In the genomic region with DNA sequence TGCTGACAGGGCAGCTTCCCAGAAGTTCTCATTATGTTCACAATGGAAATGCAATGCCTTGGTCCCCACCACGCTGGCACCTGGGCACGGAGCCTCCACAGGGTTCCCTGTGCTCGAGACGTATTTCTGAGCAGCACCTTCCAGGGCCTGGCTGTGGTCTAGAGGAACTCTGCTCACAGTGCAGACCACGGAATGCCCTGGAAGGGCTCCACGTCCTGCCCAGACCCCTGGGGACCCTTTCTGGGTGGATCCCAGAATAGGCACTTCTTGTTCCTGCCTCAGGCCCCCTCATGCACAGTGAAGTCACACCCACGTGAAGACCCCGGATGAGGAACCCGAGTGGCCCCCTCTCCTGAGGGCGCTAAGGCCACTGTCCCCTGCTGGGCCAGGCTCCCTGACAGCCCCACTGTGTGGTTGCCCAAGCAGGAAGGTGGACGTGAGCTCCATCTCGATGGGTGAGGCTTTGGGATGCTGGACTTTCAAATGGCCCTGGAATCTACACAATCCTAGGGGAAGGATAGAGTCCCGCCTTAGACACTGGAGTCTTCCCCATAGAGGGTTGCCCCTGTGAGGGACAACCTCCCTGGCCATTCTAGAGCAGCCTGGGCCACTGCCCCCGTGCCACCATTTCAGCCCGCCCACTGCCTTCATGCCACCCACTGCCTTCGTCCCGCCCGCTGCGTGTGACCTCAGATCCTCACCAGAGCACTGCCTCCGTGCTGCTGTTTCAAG, we compare ENCODE assay signal across 24 cellular contexts.
"Had no signal": no experiment of that assay in that cellular context is flagged by ENCODE, and none has a peak within 500 bp of the region (broad histone marks: within the 10 kb centered on the region; RNA-seq: fewer than 3 reads in every experiment).

No MANE protein-coding gene starts in this region.

- H3K27ac ChIP-seq: esophagus squamous epithelium, gastrocnemius medialis, neutrophil, parathyroid adenoma, testis, vagina had no signal

- H3K4me1 Mint-ChIP-seq: activated CD4-positive, alpha-beta memory T cell treated with anti-CD3 and anti-CD28 coated beads, Interleukin-2, amount 10 ng/mL, durations not matched to agents 7 days and 5 days; activated CD4-positive, alpha-beta T cell treated with anti-CD3 and anti-CD28 coated beads, Interleukin-2, amount 10 ng/mL, durations not matched to agents 24 days and 14 days; activated naive CD8-positive, alpha-beta T cell treated with anti-CD3 and anti-CD28 coated beads for 36 hours; nephron; T-helper 17 cell had no signal

- DNase-seq: activated CD4-positive, alpha-beta memory T cell treated with anti-CD3 and anti-CD28 coated beads, Interleukin-2, amount 10 ng/mL, durations not matched to agents 7 days and 5 days; activated CD4-positive, alpha-beta T cell treated with anti-CD3 and anti-CD28 coated beads, Interleukin-2, amount 10 ng/mL, durations not matched to agents 24 days and 14 days; activated CD8-positive, alpha-beta memory T cell treated with anti-CD3 and anti-CD28 coated beads, Interleukin-2, amount 10 ng/mL, durations not matched to agents 7 days and 5 days; activated naive CD8-positive, alpha-beta T cell treated with anti-CD3 and anti-CD28 coated beads for 36 hours; activated T-cell treated with anti-CD3 and anti-CD28 coated beads for 4 hours; cortex of kidney; esophagus squamous epithelium; gastrocnemius medialis; mammary epithelial cell; midbrain; stimulated activated CD4-positive, alpha-beta T cell treated with anti-CD3 and anti-CD28 coated beads, Interleukin-4, amount 100 ng/mL, for 1 hour; stimulated activated naive CD4-positive, alpha-beta T cell; SW 1271; T-helper 17 cell; testis; trophoblast cell had no signal

- H3K36me3 ChIP-seq: esophagus squamous epithelium, gastrocnemius medialis, neutrophil, vagina had no signal

- H3K9me3 ChIP-seq: gastrocnemius medialis, neutrophil, testis had no signal

- H3K27me3 Mint-ChIP-seq: activated CD4-positive, alpha-beta memory T cell treated with anti-CD3 and anti-CD28 coated beads, Interleukin-2, amount 10 ng/mL, durations not matched to agents 7 days and 5 days; activated CD4-positive, alpha-beta T cell treated with anti-CD3 and anti-CD28 coated beads, Interleukin-2, amount 10 ng/mL, durations not matched to agents 24 days and 14 days; activated CD8-positive, alpha-beta memory T cell treated with anti-CD3 and anti-CD28 coated beads, Interleukin-2, amount 10 ng/mL, durations not matched to agents 7 days and 5 days; T-helper 17 cell had no signal

- H3K9ac ChIP-seq: parathyroid adenoma had no signal

- ATAC-seq: activated CD4-positive, CD25-positive, alpha-beta regulatory T cell treated with anti-CD3 and anti-CD28 coated beads, Interleukin-2, amount 50 U/mL, for 24 hours; activated CD8-positive, alpha-beta memory T cell treated with anti-CD3 and anti-CD28 coated beads, Interleukin-2, amount 10 ng/mL, durations not matched to agents 7 days and 5 days; gastrocnemius medialis; left lobe of liver; T-helper 17 cell had no signal

- H3K9me3 Mint-ChIP-seq: activated CD4-positive, alpha-beta memory T cell treated with anti-CD3 and anti-CD28 coated beads, Interleukin-2, amount 10 ng/mL, durations not matched to agents 7 days and 5 days had no signal

- H3K4me3 Mint-ChIP-seq: activated CD4-positive, alpha-beta memory T cell treated with anti-CD3 and anti-CD28 coated beads, Interleukin-2, amount 10 ng/mL, durations not matched to agents 7 days and 5 days; activated CD4-positive, alpha-beta T cell treated with anti-CD3 and anti-CD28 coated beads, Interleukin-2, amount 10 ng/mL, durations not matched to agents 24 days and 14 days; activated CD8-positive, alpha-beta memory T cell treated with anti-CD3 and anti-CD28 coated beads, Interleukin-2, amount 10 ng/mL, durations not matched to agents 7 days and 5 days; activated naive CD8-positive, alpha-beta T cell treated with anti-CD3 and anti-CD28 coated beads for 36 hours; activated T-helper 1 cell treated with anti-CD3 and anti-CD28 coated beads, Interleukin-12 subunit alpha, Interleukin-12 subunit beta, Interleukin-2, Interleukin-4 antibody, amounts not matched to agents 30 ng/mL and 10 ng/mL and 1 ng/mL, durations not matched to agents 14 hours and 24 hours and 36 hours; endodermal cell; nephron; T-helper 17 cell had no signal

- H3K27ac Mint-ChIP-seq: activated CD4-positive, alpha-beta memory T cell treated with anti-CD3 and anti-CD28 coated beads, Interleukin-2, amount 10 ng/mL, durations not matched to agents 7 days and 5 days; activated CD4-positive, alpha-beta T cell treated with anti-CD3 and anti-CD28 coated beads, Interleukin-2, amount 10 ng/mL, durations not matched to agents 24 days and 14 days; activated CD8-positive, alpha-beta memory T cell treated with anti-CD3 and anti-CD28 coated beads, Interleukin-2, amount 10 ng/mL, durations not matched to agents 7 days and 5 days; activated naive CD8-positive, alpha-beta T cell treated with anti-CD3 and anti-CD28 coated beads for 36 hours; activated T-helper 1 cell treated with anti-CD3 and anti-CD28 coated beads, Interleukin-12 subunit alpha, Interleukin-12 subunit beta, Interleukin-2, Interleukin-4 antibody, amounts not matched to agents 30 ng/mL and 10 ng/mL and 1 ng/mL, durations not matched to agents 14 hours and 24 hours and 36 hours; endodermal cell; nephron; T-helper 17 cell had no signal

- H3K27me3 ChIP-seq: gastrocnemius medialis, neutrophil, testis, vagina had no signal

- H3K4me3 ChIP-seq: esophagus squamous epithelium, gastrocnemius medialis, testis, vagina had no signal

- H3K4me1 ChIP-seq: gastrocnemius medialis, parathyroid adenoma, testis, vagina had no signal
